In the genomic region with DNA sequence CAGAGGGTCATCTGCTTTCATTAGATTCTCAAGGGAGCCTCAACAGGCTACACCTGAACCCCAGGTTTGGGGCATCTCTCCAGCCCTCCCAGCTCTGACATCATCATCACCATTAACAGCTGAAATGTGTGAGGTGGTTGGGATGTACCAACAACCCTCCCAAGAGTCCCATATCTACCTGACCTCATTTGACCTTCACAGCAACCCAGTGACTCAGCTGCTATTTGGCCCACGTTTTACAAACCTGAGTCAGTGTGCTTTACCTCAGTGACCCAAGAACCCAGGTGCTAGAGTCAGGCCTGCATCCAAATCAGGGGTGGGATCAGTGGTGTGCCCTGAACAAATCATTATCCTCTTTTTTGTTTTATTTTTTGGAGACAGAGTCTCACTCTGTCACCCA, we compare ENCODE assay signal across 17 cellular contexts. TPM values are rescaled to one million over a fixed set of nuclear protein-coding genes. Genes with fewer than 3 reads are reported as not detected.
DNase-seq lines count a peak whose midpoint lies in the region; ATAC-seq, FAIRE-seq and TF ChIP-seq lines count a peak whose summit lies in the region.
"Had no signal": no experiment of that assay in that cellular context is flagged by ENCODE, and none has a peak within 500 bp of the region (broad histone marks: within the 10 kb centered on the region; RNA-seq: fewer than 3 reads in every experiment).

No MANE protein-coding gene starts in this region.

- TF ChIP-seq CTCF in NB4 (IDR thresholded peaks at IDR 0.05; ENCODE audit: low read depth, low read length) (no peak), bronchial epithelial cell (IDR thresholded peaks at IDR 0.05; ENCODE audit: insufficient read depth, low read length, severe bottlenecking) (no peak)

- no peak overlapping the region for H3K4me3 Mint-ChIP-seq in activated CD4-positive, alpha-beta T cell treated with anti-CD3 and anti-CD28 coated beads for 36 hours
- H3K4me3 Mint-ChIP-seq: activated CD4-positive, alpha-beta T cell treated with anti-CD3 and anti-CD28 coated beads, Interleukin-2, amount 10 ng/mL, durations not matched to agents 7 days and 5 days had no signal

- POLR2A ChIA-PET in activated CD4-positive, alpha-beta T cell treated with anti-CD3 and anti-CD28 coated beads for 36 hours (lab: Charles Lee), result no interaction called here

- ATAC-seq in activated CD4-positive, alpha-beta T cell treated with anti-CD3 and anti-CD28 coated beads for 36 hours, result peak; percentile 65
- ATAC-seq in HG03432 (IDR thresholded peaks at IDR 0.05; ENCODE audit: unreplicated experiment) (no peak), HG02970 (IDR thresholded peaks at IDR 0.05; ENCODE audit: low FRiP score, unreplicated experiment) (no peak)
- ATAC-seq: SK-N-SH treated with all-trans-retinoic acid at 6 μM for 48 hours had no signal

- H3K4me3 ChIP-seq in NB4 (ENCODE audit: low read depth, low read length) (no peak overlapping the region), bronchial epithelial cell (ENCODE audit: low read depth, low read length) (no peak overlapping the region)
- H3K4me3 ChIP-seq: gastroesophageal sphincter, vagina had no signal

- intact Hi-C loops in activated CD4-positive, alpha-beta T cell treated with anti-CD3 and anti-CD28 coated beads for 36 hours (cut with DNase I, micrococcal nuclease), result no loop called here

- no peak for FAIRE-seq in bronchial epithelial cell (lab: Jason Lieb, UNC)

- peaks cover 3% of the 10 kb centered on the region for H3K9me3 Mint-ChIP-seq in activated CD4-positive, alpha-beta T cell treated with anti-CD3 and anti-CD28 coated beads for 36 hours (ENCODE audit: low read depth)
- H3K9me3 Mint-ChIP-seq: activated CD4-positive, alpha-beta T cell treated with anti-CD3 and anti-CD28 coated beads, Interleukin-2, amount 10 ng/mL, durations not matched to agents 7 days and 5 days had no signal

- CTCF ChIA-PET in activated CD4-positive, alpha-beta T cell treated with anti-CD3 and anti-CD28 coated beads for 36 hours (lab: Charles Lee), result interaction anchor here (0.9 kb wide), 1 partner anchor 12 kb away, joined by 4 read pairs; no protein-coding TSS in a partner anchor

- no peak overlapping the region for H3K27ac Mint-ChIP-seq in activated CD4-positive, alpha-beta T cell treated with anti-CD3 and anti-CD28 coated beads for 36 hours
- H3K27ac Mint-ChIP-seq: activated CD4-positive, alpha-beta T cell treated with anti-CD3 and anti-CD28 coated beads, Interleukin-2, amount 10 ng/mL, durations not matched to agents 7 days and 5 days had no signal

- H3K27me3 Mint-ChIP-seq in activated CD4-positive, alpha-beta T cell treated with anti-CD3 and anti-CD28 coated beads for 36 hours, result peaks cover 4% of the 10 kb centered on the region

- H3K4me1 Mint-ChIP-seq in activated CD4-positive, alpha-beta T cell treated with anti-CD3 and anti-CD28 coated beads for 36 hours, result no peaks in the 10 kb centered on the region
- H3K4me1 Mint-ChIP-seq: activated CD4-positive, alpha-beta T cell treated with anti-CD3 and anti-CD28 coated beads, Interleukin-2, amount 10 ng/mL, durations not matched to agents 7 days and 5 days had no signal

- no peak for TF ChIP-seq POLR2A in NB4 (IDR thresholded peaks at IDR 0.05; ENCODE audit: extremely low read depth, insufficient read length)

- no peak for DNase-seq in activated CD4-positive, alpha-beta T cell treated with anti-CD3 and anti-CD28 coated beads for 36 hours
- DNase-seq in activated CD4-positive, alpha-beta T cell treated with anti-CD3 and anti-CD28 coated beads, Interleukin-2, amount 50 U/mL, for 48 hours, result no peak
- peak; percentile 65 for DNase-seq in NB4 (ENCODE audit: low read depth)
- DNase-seq in bronchial epithelial cell (ENCODE audit: low read depth), result peak; percentile 83
- peak; percentile 24 for DNase-seq in myocyte (ENCODE audit: low read depth)
- no peak for DNase-seq in NCI-H1694 (lab: John Stamatoyannopoulos, UW)
- DNase-seq: activated CD4-positive, alpha-beta T cell treated with anti-CD3 and anti-CD28 coated beads, Interleukin-2, amount 10 ng/mL, durations not matched to agents 7 days and 5 days; NCI-H1417 treated with DMSO at 0.1 percent for 48 hours; NCI-H446 treated with DMSO at 0.1 percent for 48 hours; OCI-M1 had no signal

- H3K27me3 ChIP-seq in bronchial epithelial cell (ENCODE audit: control insufficient read depth, insufficient read depth, low read length), result no peaks in the 10 kb centered on the region
- H3K27me3 ChIP-seq: gastroesophageal sphincter, vagina had no signal

- no peaks in the 10 kb centered on the region for H3K36me3 Mint-ChIP-seq in activated CD4-positive, alpha-beta T cell treated with anti-CD3 and anti-CD28 coated beads for 36 hours (ENCODE audit: low read depth)

- H3K36me3 ChIP-seq in bronchial epithelial cell (ENCODE audit: control insufficient read depth, insufficient read depth, low read length), result no peaks in the 10 kb centered on the region
- H3K36me3 ChIP-seq: gastroesophageal sphincter, vagina had no signal

RNA-seq across cellular contexts. Expression of gene TINAGL1, which starts 53.3 kb away (rescaled TPM):
- not detected for total RNA-seq in activated CD4-positive, alpha-beta T cell treated with anti-CD3 and anti-CD28 coated beads for 36 hours
- total RNA-seq in bronchial epithelial cell, result 55.4 and 154 TPM in 2 replicates
- total RNA-seq in myocyte, result 0.11 TPM in 1 of 2 replicates, not detected in the other
- 0.25 TPM for polyA plus RNA-seq in myocyte (2012)
- total RNA-seq: A673; activated CD4-positive, alpha-beta T cell treated with anti-CD3 and anti-CD28 coated beads, Interleukin-2, amount 10 ng/mL, durations not matched to agents 7 days and 5 days had no signal
- polyA plus RNA-seq: neural cell had no signal

Comparison
In these comparisons a context has a peak if more than half of its experiments do, and no peak if none do; other contexts are left out.
1. DNase-seq: peak in NB4 (single experiment), bronchial epithelial cell (single experiment) and myocyte (single experiment); none in activated CD4-positive, alpha-beta T cell treated with anti-CD3 and anti-CD28 coated beads for 36 hours (single experiment), activated CD4-positive, alpha-beta T cell treated with anti-CD3 and anti-CD28 coated beads, Interleukin-2, amount 50 U/mL, for 48 hours (0 of 2) and NCI-H1694 (single experiment).
2. RNA of gene TINAGL1, which starts 53.3 kb away (total RNA-seq): 55.4 to 154 TPM in bronchial epithelial cell; 0.11 TPM in myocyte and not detected in activated CD4-positive, alpha-beta T cell treated with anti-CD3 and anti-CD28 coated beads for 36 hours; every median in the first group is over 10 times any median in the second.